Comparison of ENCODE assay signal across 17 cellular contexts in the genomic region with DNA sequence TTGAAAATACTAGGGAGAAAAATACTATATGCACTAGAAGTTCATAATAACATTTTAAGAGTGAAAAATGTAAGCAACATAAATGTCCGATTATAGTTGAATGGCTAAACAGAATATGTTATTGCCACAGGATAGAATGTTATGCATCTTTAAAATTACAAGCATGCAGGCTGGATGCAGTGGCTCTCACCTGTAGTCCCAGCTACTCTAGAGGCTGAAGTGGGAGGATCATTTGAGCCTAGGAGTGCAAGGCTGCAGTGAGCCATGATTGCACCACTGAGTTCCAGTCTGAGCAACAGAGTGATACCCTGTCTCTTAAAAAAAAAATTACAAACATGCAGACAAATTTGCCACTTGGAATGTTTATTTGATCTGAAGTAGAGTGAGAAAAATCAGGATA. TPM values are rescaled to one million over a fixed set of nuclear protein-coding genes. Genes with fewer than 3 reads are reported as not detected.
A peak's percentile ranks its signal among the peaks of the same experiment; 100 is the strongest.
DNase-seq lines count a peak whose midpoint lies in the region; ATAC-seq and TF ChIP-seq lines count a peak whose summit lies in the region.
"Had no signal": no experiment of that assay in that cellular context is flagged by ENCODE, and none has a peak within 500 bp of the region (broad histone marks: within the 10 kb centered on the region; RNA-seq: fewer than 3 reads in every experiment).

No MANE protein-coding gene starts in this region.

- H3K9me3 Mint-ChIP-seq in activated CD8-positive, alpha-beta memory T cell treated with anti-CD3 and anti-CD28 coated beads, Interleukin-2, amount 10 ng/mL, durations not matched to agents 7 days and 5 days (ENCODE audit: low read depth) = no peaks in the 10 kb centered on the region
- no peaks in the 10 kb centered on the region for H3K9me3 Mint-ChIP-seq in activated CD4-positive, alpha-beta memory T cell treated with anti-CD3 and anti-CD28 coated beads for 36 hours
- H3K9me3 Mint-ChIP-seq: GM23338 had no signal

- peak; percentile 41 for DNase-seq in activated CD8-positive, alpha-beta memory T cell treated with anti-CD3 and anti-CD28 coated beads, Interleukin-2, amount 10 ng/mL, durations not matched to agents 7 days and 5 days
- no peak for DNase-seq in activated CD8-positive, alpha-beta memory T cell treated with anti-CD3 and anti-CD28 coated beads, Interleukin-2, amount 50 U/mL, for 4 hours
- peak; percentile 30 for DNase-seq in DMS53 (lab: John Stamatoyannopoulos, UW)
- DNase-seq in activated CD4-positive, alpha-beta memory T cell treated with anti-CD3 and anti-CD28 coated beads for 36 hours = no peak
- DNase-seq in trophoblast cell = peak; percentile 70 to 90
- DNase-seq in central memory CD4-positive, alpha-beta T cell = no peak
- DNase-seq in NCI-H446 (lab: John Stamatoyannopoulos, UW) = no peak
- DNase-seq in Peyer's patch = no peak
- DNase-seq: Caco-2, NCI-H1105, NCI-H1694, NCI-H2171, NCI-H446 treated with DMSO at 0.1 percent for 48 hours, SJCRH30 had no signal

- H2BK5ac ChIP-seq in trophoblast cell (ENCODE audit: low read depth, low read length, poor library complexity) = no peak overlapping the region

- no peak overlapping the region for H3K14ac ChIP-seq in trophoblast cell (ENCODE audit: low read length)

- H2BK120ac ChIP-seq in trophoblast cell (ENCODE audit: insufficient read depth, low read length, poor library complexity) = no peak overlapping the region

- no peak overlapping the region for H3K27ac ChIP-seq in trophoblast cell (ENCODE audit: low read depth, low read length)
- no peak overlapping the region for H3K27ac ChIP-seq in Peyer's patch
- H3K27ac ChIP-seq: C4-2B, SJCRH30 had no signal

- H3K27me3 ChIP-seq in trophoblast cell (ENCODE audit: insufficient read depth, low read length) (peaks cover 35% of the 10 kb centered on the region), Peyer's patch (no peaks in the 10 kb centered on the region)
- H3K27me3 ChIP-seq: SJCRH30 had no signal

- no peak overlapping the region for H4K8ac ChIP-seq in trophoblast cell (ENCODE audit: low read depth, low read length)

- no peak for ATAC-seq in activated CD8-positive, alpha-beta memory T cell treated with anti-CD3 and anti-CD28 coated beads, Interleukin-2, amount 10 ng/mL, durations not matched to agents 7 days and 5 days
- ATAC-seq: GM23338, HCT116 had no signal

- WGBS in trophoblast cell (ENCODE audit: extremely low coverage, insufficient coverage, insufficient read length) = no CpG with 5 or more reads among the region's 1 CpG

- H2BK12ac ChIP-seq in trophoblast cell (ENCODE audit: low read length) = no peak overlapping the region

- no peak overlapping the region for H4K91ac ChIP-seq in trophoblast cell (ENCODE audit: low read depth, low read length)

- H3K9ac ChIP-seq in trophoblast cell (ENCODE audit: low read length) = no peak overlapping the region

- no peak overlapping the region for H2AFZ ChIP-seq in trophoblast cell (ENCODE audit: insufficient read depth, low read length, poor library complexity)
- H2AFZ ChIP-seq: GM23338 had no signal

- no peaks in the 10 kb centered on the region for H3K79me1 ChIP-seq in trophoblast cell (ENCODE audit: low read length)

- H3K4me1 ChIP-seq in trophoblast cell (ENCODE audit: control insufficient read depth in 1 of 2, insufficient read depth in 2 of 2, low read length in 2 of 2) (peaks cover 13 to 14% of the 10 kb centered on the region in 2 experiments), Peyer's patch (peaks cover 0 to 20% (median 8%) of the 10 kb centered on the region in 4 donors)

- H3K4me3 ChIP-seq in trophoblast cell (ENCODE audit: low read depth, low read length) (no peak overlapping the region), Peyer's patch (no peak overlapping the region)
- H3K4me3 ChIP-seq: GM23338, SJCRH30 had no signal

- no peak for TF ChIP-seq POLR2A in Peyer's patch (IDR thresholded peaks at IDR 0.05)

- TF ChIP-seq CTCF in Peyer's patch (IDR thresholded peaks at IDR 0.05) = no peak

- H3K36me3 ChIP-seq in trophoblast cell (ENCODE audit: control insufficient read depth in 1 of 2, insufficient read depth in 2 of 2, low read length in 2 of 2) (no peaks in the 10 kb centered on the region), Peyer's patch (no peaks in the 10 kb centered on the region)
- H3K36me3 ChIP-seq: SJCRH30 had no signal

- H3K79me2 ChIP-seq in trophoblast cell (ENCODE audit: control insufficient read depth, insufficient read depth, low read length, poor library complexity) = no peaks in the 10 kb centered on the region

- H3K23ac ChIP-seq in trophoblast cell (ENCODE audit: low read length) = no peak overlapping the region

- peaks cover 3% of the 10 kb centered on the region for H3K36me3 Mint-ChIP-seq in activated CD8-positive, alpha-beta memory T cell treated with anti-CD3 and anti-CD28 coated beads, Interleukin-2, amount 10 ng/mL, durations not matched to agents 7 days and 5 days
- peaks cover 23% of the 10 kb centered on the region for H3K36me3 Mint-ChIP-seq in activated CD4-positive, alpha-beta memory T cell treated with anti-CD3 and anti-CD28 coated beads for 36 hours

- intact Hi-C loops in activated CD4-positive, alpha-beta memory T cell treated with anti-CD3 and anti-CD28 coated beads for 36 hours (cut with micrococcal nuclease) = loop anchor here (1.0 to 5.0 kb wide), 2 partner anchors 19 to 155 kb away; partner anchors contain the start of gene FLVCR1

- peak overlapping the region; percentile 25 for H3K4me3 Mint-ChIP-seq in activated CD8-positive, alpha-beta memory T cell treated with anti-CD3 and anti-CD28 coated beads, Interleukin-2, amount 10 ng/mL, durations not matched to agents 7 days and 5 days
- H3K4me3 Mint-ChIP-seq in activated CD4-positive, alpha-beta memory T cell treated with anti-CD3 and anti-CD28 coated beads for 36 hours = peak overlapping the region; percentile 90
- H3K4me3 Mint-ChIP-seq: GM23338 had no signal

- POLR2A ChIA-PET in activated CD4-positive, alpha-beta memory T cell treated with anti-CD3 and anti-CD28 coated beads for 36 hours (lab: Charles Lee) = interaction anchor here (2.4 to 4.1 kb wide), 3 partner anchors 9 to 25 kb away, joined by 15 to 23 read pairs (median 22); no protein-coding TSS in a partner anchor

- H3K4me2 ChIP-seq in trophoblast cell (ENCODE audit: low read length) = no peak overlapping the region
- H3K4me2 ChIP-seq: GM23338 had no signal

- peaks cover 3% of the 10 kb centered on the region for H3K9me3 ChIP-seq in trophoblast cell (ENCODE audit: insufficient read depth, low read depth, low read length)
- no peaks in the 10 kb centered on the region for H3K9me3 ChIP-seq in Peyer's patch
- H3K9me3 ChIP-seq: Caco-2, SJCRH30 had no signal

- H3K18ac ChIP-seq in trophoblast cell (ENCODE audit: low read length) = no peak overlapping the region

- no peak overlapping the region for H2AK5ac ChIP-seq in trophoblast cell (ENCODE audit: low read length)

- CTCF ChIA-PET in activated CD8-positive, alpha-beta memory T cell treated with anti-CD3 and anti-CD28 coated beads, Interleukin-2, amount 10 ng/mL, durations not matched to agents 7 days and 5 days (lab: Charles Lee) = interaction anchor here (0.7 to 3.5 kb wide), 7 partner anchors 10 to 226 kb away, joined by 3 to 30 read pairs (median 3); no protein-coding TSS in a partner anchor
- CTCF ChIA-PET in activated CD4-positive, alpha-beta memory T cell treated with anti-CD3 and anti-CD28 coated beads for 36 hours (lab: Charles Lee) = interaction anchor here (1.0 to 1.8 kb wide), 3 partner anchors 9 to 47 kb away, joined by 3 to 6 read pairs (median 4); no protein-coding TSS in a partner anchor

- no peaks in the 10 kb centered on the region for H3K27me3 Mint-ChIP-seq in activated CD8-positive, alpha-beta memory T cell treated with anti-CD3 and anti-CD28 coated beads, Interleukin-2, amount 10 ng/mL, durations not matched to agents 7 days and 5 days
- peaks cover 2% of the 10 kb centered on the region for H3K27me3 Mint-ChIP-seq in activated CD4-positive, alpha-beta memory T cell treated with anti-CD3 and anti-CD28 coated beads for 36 hours

- peak overlapping the region; percentile 65 for H3K27ac Mint-ChIP-seq in activated CD8-positive, alpha-beta memory T cell treated with anti-CD3 and anti-CD28 coated beads, Interleukin-2, amount 10 ng/mL, durations not matched to agents 7 days and 5 days
- peak overlapping the region; percentile 95 for H3K27ac Mint-ChIP-seq in activated CD4-positive, alpha-beta memory T cell treated with anti-CD3 and anti-CD28 coated beads for 36 hours
- H3K27ac Mint-ChIP-seq: GM23338 had no signal

- H3K4me1 Mint-ChIP-seq in activated CD8-positive, alpha-beta memory T cell treated with anti-CD3 and anti-CD28 coated beads, Interleukin-2, amount 10 ng/mL, durations not matched to agents 7 days and 5 days = peaks cover 49% of the 10 kb centered on the region
- H3K4me1 Mint-ChIP-seq in activated CD4-positive, alpha-beta memory T cell treated with anti-CD3 and anti-CD28 coated beads for 36 hours (ENCODE audit: low read depth) = peaks cover 57% of the 10 kb centered on the region

- H3K4ac ChIP-seq in trophoblast cell (ENCODE audit: low read depth, low read length) = no peak overlapping the region

- no peak overlapping the region for H4K12ac ChIP-seq in trophoblast cell (ENCODE audit: low read depth, low read length)

RNA-seq across cellular contexts. Expression of gene BATF3, which starts 3.0 kb away (rescaled TPM):
- total RNA-seq in activated CD8-positive, alpha-beta memory T cell treated with anti-CD3 and anti-CD28 coated beads, Interleukin-2, amount 10 ng/mL, durations not matched to agents 7 days and 5 days = 100 to 1,000 TPM; 109 to 130 TPM
- total RNA-seq in activated CD4-positive, alpha-beta memory T cell treated with anti-CD3 and anti-CD28 coated beads for 36 hours = 100 to 1,000 TPM; 314 to 320 TPM
- 1.3 and 1.6 TPM in 2 replicates for polyA plus RNA-seq in trophoblast cell (2013)
- 1 to 10 TPM in 3 of 4 donors, not detected in 1; 2.1 to 6.6 (median 4.7) TPM for total RNA-seq in Peyer's patch

Comparison
In these comparisons a context has a peak if more than half of its experiments do, and no peak if none do; other contexts are left out.
1. DNase-seq: peak in activated CD8-positive, alpha-beta memory T cell treated with anti-CD3 and anti-CD28 coated beads, Interleukin-2, amount 10 ng/mL, durations not matched to agents 7 days and 5 days (single experiment), DMS53 (single experiment) and trophoblast cell (2 of 2); none in activated CD8-positive, alpha-beta memory T cell treated with anti-CD3 and anti-CD28 coated beads, Interleukin-2, amount 50 U/mL, for 4 hours (single experiment), activated CD4-positive, alpha-beta memory T cell treated with anti-CD3 and anti-CD28 coated beads for 36 hours (single experiment), central memory CD4-positive, alpha-beta T cell (single experiment), NCI-H446 (0 of 2) and Peyer's patch (0 of 3).
2. RNA of gene BATF3, which starts 3.0 kb away (total RNA-seq): 314 to 320 TPM in activated CD4-positive, alpha-beta memory T cell treated with anti-CD3 and anti-CD28 coated beads for 36 hours and 109 to 130 TPM in activated CD8-positive, alpha-beta memory T cell treated with anti-CD3 and anti-CD28 coated beads, Interleukin-2, amount 10 ng/mL, durations not matched to agents 7 days and 5 days; 2.1 to 6.6 TPM in Peyer's patch; every median in the first group is over 10 times any median in the second.